In the genomic region with DNA sequence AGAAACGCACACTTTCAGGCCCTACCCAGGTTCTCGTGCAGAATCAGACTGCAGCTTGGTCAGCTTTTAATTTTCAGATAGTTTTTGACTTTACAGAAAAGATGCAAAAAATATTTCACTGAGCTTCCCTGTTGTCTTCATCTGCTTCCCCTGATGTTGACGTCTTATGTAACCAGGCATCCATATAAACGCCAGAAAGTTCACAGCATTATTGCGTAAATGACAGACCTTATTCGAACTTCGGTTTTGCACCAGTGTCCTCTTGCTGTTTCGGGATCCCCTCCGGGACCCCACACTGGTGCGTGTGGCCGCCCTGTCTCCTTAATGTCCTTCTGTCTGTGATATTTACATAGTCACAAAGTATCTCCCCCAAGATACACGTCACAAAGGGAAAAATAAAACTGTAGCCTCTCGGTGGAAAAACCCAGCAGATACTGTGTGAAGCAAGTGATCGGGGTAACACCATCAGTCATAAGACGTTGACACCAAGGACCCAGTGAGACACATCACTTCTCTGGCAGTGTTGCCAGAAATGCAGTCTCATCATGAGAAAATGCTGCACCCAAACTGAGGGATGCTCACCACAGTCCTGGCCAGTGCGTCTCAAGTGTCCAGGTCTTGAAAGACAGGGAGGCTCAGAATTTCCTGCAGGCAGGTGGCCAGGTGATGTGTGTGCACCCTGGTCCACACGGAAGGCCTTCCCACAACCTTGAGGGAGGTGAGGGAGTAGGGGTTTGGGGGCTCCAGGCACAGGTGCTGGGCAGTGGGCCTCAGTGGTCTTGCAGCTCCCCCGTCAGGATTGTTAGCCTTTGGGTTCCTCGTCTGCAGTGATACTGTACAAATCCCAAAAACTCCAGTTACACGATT, we compare ENCODE assay signal across 1 cellular context.
TF ChIP-seq lines count a peak whose summit lies in the region.

No MANE protein-coding gene starts in this region.

TF ChIP-seq in GM23338, 12 proteins besides CTCF, POLR2A, EP300 and RAD21 (continued from another document):
- no peak for TF ChIP-seq CREB1 (CRISPR knock-in tag; IDR thresholded peaks at IDR 0.05; ENCODE audit: low read depth)
- no peak for TF ChIP-seq ZNF331 (CRISPR knock-in tag; IDR thresholded peaks at IDR 0.05; ENCODE audit: low read depth)
- TF ChIP-seq STAT1 (IDR thresholded peaks at IDR 0.05; ENCODE audit: unreplicated experiment) = no peak
- TF ChIP-seq EZH2 (IDR thresholded peaks at IDR 0.05; ENCODE audit: low read depth, unreplicated experiment) = no peak
